9 cellular contexts compared by ENCODE assay signal in the genomic region with DNA sequence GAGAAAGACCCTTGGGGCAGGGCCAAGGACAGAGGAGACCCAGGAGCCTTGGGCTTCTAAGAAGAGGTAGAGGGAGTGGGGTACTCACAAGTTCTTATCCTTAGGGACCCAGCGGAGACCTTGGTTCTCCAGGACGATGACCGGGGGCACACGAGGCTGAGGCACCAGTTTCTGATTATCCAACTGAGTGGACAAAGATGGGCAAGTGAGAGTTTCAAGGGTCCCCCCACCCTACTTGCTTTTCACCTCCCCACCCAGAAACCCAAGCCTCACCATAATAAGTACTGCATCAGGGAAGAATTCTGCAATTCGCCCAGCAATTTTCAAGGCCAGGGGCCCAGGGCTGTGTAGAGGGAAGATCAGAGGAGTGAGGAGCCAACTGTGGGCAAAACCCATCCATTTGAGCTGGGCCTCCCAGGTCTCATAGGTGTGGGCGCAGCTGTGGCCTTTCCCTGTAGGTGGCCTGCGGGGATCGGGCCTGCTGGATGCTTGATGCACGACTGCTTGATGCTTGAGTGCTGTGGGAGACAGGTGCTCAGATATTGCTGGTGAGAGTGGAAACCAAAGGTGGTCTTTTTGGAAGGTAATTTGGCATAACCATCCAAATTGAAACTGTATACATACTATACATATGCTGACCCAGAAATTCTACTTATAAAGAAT. TPM values are rescaled to one million over a fixed set of nuclear protein-coding genes. Genes with fewer than 3 reads are reported as not detected.
DNase-seq lines count a peak whose midpoint lies in the region; ATAC-seq and TF ChIP-seq lines count a peak whose summit lies in the region.
"Had no signal": no experiment of that assay in that cellular context is flagged by ENCODE, and none has a peak within 500 bp of the region (broad histone marks: within the 10 kb centered on the region; RNA-seq: fewer than 3 reads in every experiment).

No MANE protein-coding gene starts in this region.

- peak overlapping the region in 6 of 7 donors; percentile 52 to 94 (median 69) for H3K27ac Mint-ChIP-seq in CD4-positive, alpha-beta memory T cell
- H3K27ac Mint-ChIP-seq in activated naive CD8-positive, alpha-beta T cell, result peak overlapping the region; percentile 70
- H3K27ac Mint-ChIP-seq in natural killer cell, result peak overlapping the region; percentile 70 to 71

- ATAC-seq in natural killer cell (no peak), GM21786 (IDR thresholded peaks at IDR 0.05; ENCODE audit: unreplicated experiment) (no peak), HG02973 (IDR thresholded peaks at IDR 0.05; ENCODE audit: unreplicated experiment) (no peak)

- no peaks in the 10 kb centered on the region for H3K9me3 ChIP-seq in CD4-positive, alpha-beta memory T cell (ENCODE audit: control insufficient read depth in 1 of 2, low read length in 2 of 2)

- H3K9me3 Mint-ChIP-seq in CD4-positive, alpha-beta memory T cell, result peaks cover 0 to 2% (median 0%) of the 10 kb centered on the region in 8 donors
- no peaks in the 10 kb centered on the region for H3K9me3 Mint-ChIP-seq in activated naive CD8-positive, alpha-beta T cell (ENCODE audit: low read depth)
- H3K9me3 Mint-ChIP-seq in natural killer cell, result no peaks in the 10 kb centered on the region

- no peak for TF ChIP-seq CTCF in natural killer cell (IDR thresholded peaks at IDR 0.05)

- H3K4me1 ChIP-seq in CD4-positive, alpha-beta memory T cell (ENCODE audit: insufficient read depth, low read length), result peaks cover 62% of the 10 kb centered on the region

- peak overlapping the region; percentile 49 to 94 (median 72) for H3K4me3 Mint-ChIP-seq in CD4-positive, alpha-beta memory T cell
- H3K4me3 Mint-ChIP-seq in activated naive CD8-positive, alpha-beta T cell, result peak overlapping the region; percentile 97
- H3K4me3 Mint-ChIP-seq in natural killer cell, result peak overlapping the region; percentile 63

- POLR2A ChIA-PET in CD4-positive, alpha-beta memory T cell (lab: Charles Lee; ENCODE audit: partially characterized antibody), result interaction anchor here (0.7 to 16.1 kb wide), 7 partner anchors 7 to 292 kb away, joined by 4 to 347 read pairs (median 16); a partner anchor contains a TSS

- H3K27me3 Mint-ChIP-seq in CD4-positive, alpha-beta memory T cell, result no peaks in the 10 kb centered on the region
- H3K27me3 Mint-ChIP-seq in activated naive CD8-positive, alpha-beta T cell, result no peaks in the 10 kb centered on the region
- H3K27me3 Mint-ChIP-seq in natural killer cell (ENCODE audit: low read depth in 2 of 2), result no peaks in the 10 kb centered on the region

- peak overlapping the region; percentile 29 for H3K27ac ChIP-seq in CD4-positive, alpha-beta memory T cell (ENCODE audit: low read depth, low read length)
- H3K27ac ChIP-seq: KMS-11 had no signal

- H3K36me3 Mint-ChIP-seq in CD4-positive, alpha-beta memory T cell, result peaks cover 27 to 55% of the 10 kb centered on the region in 2 donors
- H3K36me3 Mint-ChIP-seq in activated naive CD8-positive, alpha-beta T cell, result peaks cover 13% of the 10 kb centered on the region
- H3K36me3 Mint-ChIP-seq in natural killer cell, result peaks cover 5% of the 10 kb centered on the region

- peaks cover 35 to 83% (median 54%) of the 10 kb centered on the region in 4 donors for H3K4me1 Mint-ChIP-seq in CD4-positive, alpha-beta memory T cell
- peaks cover 63% of the 10 kb centered on the region for H3K4me1 Mint-ChIP-seq in activated naive CD8-positive, alpha-beta T cell (ENCODE audit: low read depth)
- peaks cover 47 to 63% of the 10 kb centered on the region in 2 donors for H3K4me1 Mint-ChIP-seq in natural killer cell

- intact Hi-C loops in CD4-positive, alpha-beta memory T cell (cut with micrococcal nuclease), result no loop called here
- intact Hi-C loops in natural killer cell (cut with micrococcal nuclease), result loop anchor here (10.0 kb wide), 1 partner anchor 1215 kb away; a partner anchor contains a TSS

- peaks cover 40% of the 10 kb centered on the region for H3K36me3 ChIP-seq in CD4-positive, alpha-beta memory T cell (ENCODE audit: insufficient read depth, low read length)

- DNase-seq in CD4-positive, alpha-beta memory T cell, result peak in 1 of 5 donors; percentile 58
- DNase-seq in HT-29 (ENCODE audit: low spot score) (peak; percentile 32), natural killer cell (no peak), HK-2 (ENCODE audit: unreplicated experiment) (no peak), occipital lobe (lab: John Stamatoyannopoulos, UW) (no peak)

- CTCF ChIA-PET in CD4-positive, alpha-beta memory T cell (lab: Charles Lee; ENCODE audit: partially characterized antibody), result interaction anchor here (1.1 to 6.4 kb wide), 5 partner anchors 21 to 292 kb away, joined by 3 to 53 read pairs (median 8); a partner anchor contains a TSS

- H3K4me3 ChIP-seq in CD4-positive, alpha-beta memory T cell (ENCODE audit: low read length in 2 of 2), result no peak overlapping the region

- no peaks in the 10 kb centered on the region for H3K27me3 ChIP-seq in CD4-positive, alpha-beta memory T cell (ENCODE audit: insufficient read depth, low read length)

RNA-seq across cellular contexts. Expression of a gene that starts 2.0 kb away (rescaled TPM):
- total RNA-seq in CD4-positive, alpha-beta memory T cell, result 10 to 100 TPM; 33.0 to 33.9 TPM
- 10 to 100 TPM; 11.4 to 13.6 TPM for polyA plus RNA-seq in CD4-positive, alpha-beta memory T cell
- 52.4 and 63.9 TPM in 2 replicates for total RNA-seq in HT-29 (2014; rRNA removed; shearing (Covaris generic))
- 10 to 100 TPM in 2 of 3 donors, 1 to 10 TPM in 1; 9.3 to 12.3 (median 12.0) TPM for total RNA-seq in natural killer cell
- total RNA-seq in occipital lobe, result 9.5 TPM

RNA-seq across cellular contexts. Expression of a gene that starts 3.4 kb away (rescaled TPM):
- 100 to 1,000 TPM; 257 to 273 TPM for total RNA-seq in CD4-positive, alpha-beta memory T cell
- polyA plus RNA-seq in CD4-positive, alpha-beta memory T cell, result 1,000 to 10,000 TPM in 1 of 2 donors, 100 to 1,000 TPM in 1; 976 to 1,008 TPM
- total RNA-seq in HT-29 (2014; rRNA removed; shearing (Covaris generic)), result 164 and 172 TPM in 2 replicates
- total RNA-seq in natural killer cell (100 to 1,000 TPM; 315 to 345 (median 318) TPM), occipital lobe (24.5 TPM)

RNA-seq across cellular contexts. Expression of a gene that starts 7.0 kb away (rescaled TPM):
- 100 to 1,000 TPM; 143 to 150 TPM for total RNA-seq in CD4-positive, alpha-beta memory T cell
- 100 to 1,000 TPM; 511 to 815 TPM for polyA plus RNA-seq in CD4-positive, alpha-beta memory T cell
- total RNA-seq in HT-29 (2014; rRNA removed; shearing (Covaris generic)), result 175 and 210 TPM in 2 replicates
- 100 to 1,000 TPM; 193 to 237 (median 234) TPM for total RNA-seq in natural killer cell
- total RNA-seq in occipital lobe, result 26.0 TPM

RNA-seq across cellular contexts. Expression of a gene that starts 7.9 kb away (rescaled TPM):
- 100 to 1,000 TPM; 108 to 113 TPM for total RNA-seq in CD4-positive, alpha-beta memory T cell
- 10 to 100 TPM; 44.3 to 75.7 TPM for polyA plus RNA-seq in CD4-positive, alpha-beta memory T cell
- total RNA-seq in HT-29 (2014; rRNA removed; shearing (Covaris generic)), result 62.3 and 67.8 TPM in 2 replicates
- total RNA-seq in natural killer cell (100 to 1,000 TPM in 2 of 3 donors, 10 to 100 TPM in 1; 96.9 to 134 (median 125) TPM), occipital lobe (20.4 TPM)

RNA-seq across cellular contexts. Expression of a gene that starts 8.9 kb away (rescaled TPM):
- 1 to 10 TPM; 3.2 to 4.2 TPM for total RNA-seq in CD4-positive, alpha-beta memory T cell
- under 1 TPM; 0.69 to 0.81 TPM for polyA plus RNA-seq in CD4-positive, alpha-beta memory T cell
- 0.13 and 0.74 TPM in 2 replicates for total RNA-seq in HT-29 (2014; rRNA removed; shearing (Covaris generic))
- total RNA-seq in natural killer cell (1 to 10 TPM in 2 of 3 donors, under 1 TPM in 1; 0.80 to 2.8 (median 2.3) TPM), occipital lobe (not detected)
